In the genomic region with DNA sequence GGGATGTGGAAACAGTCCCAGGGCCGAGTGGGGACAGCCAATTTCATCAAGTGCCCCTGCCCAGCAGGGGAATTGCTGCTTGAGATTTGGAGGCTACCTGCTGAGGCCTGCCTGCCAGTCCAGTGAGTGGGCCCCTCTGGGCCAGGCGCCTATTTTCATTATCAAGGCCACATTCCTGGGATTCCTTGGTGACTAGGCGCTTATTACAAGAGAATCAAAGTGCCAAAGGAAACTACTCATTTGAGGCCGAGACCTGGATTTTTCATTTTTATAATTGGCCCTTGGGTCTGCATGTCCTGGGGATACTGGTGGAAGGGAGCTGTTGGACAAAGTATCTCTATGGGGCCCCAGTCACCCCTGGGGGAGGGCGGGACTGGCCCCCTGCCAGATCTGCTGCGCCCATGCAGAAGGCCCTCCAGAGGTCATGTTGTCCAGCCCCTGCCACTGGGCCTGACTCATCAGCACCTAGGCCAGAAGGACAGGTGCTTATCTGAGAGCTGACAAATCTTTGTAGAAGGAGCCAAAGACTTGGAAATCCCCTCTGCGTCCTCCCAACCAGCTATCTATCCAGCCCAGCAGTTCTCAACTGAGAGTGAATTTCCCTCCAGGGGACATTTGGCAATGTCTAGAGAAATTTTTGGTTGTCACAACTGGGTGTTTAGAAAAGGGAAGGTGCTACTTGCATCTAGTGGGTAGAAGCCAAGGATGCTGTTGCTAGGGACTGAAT, we compare ENCODE assay signal across 1 cellular context.
TF ChIP-seq lines count a peak whose summit lies in the region.

No MANE protein-coding gene starts in this region.

TF ChIP-seq in K562, 482 proteins besides CTCF, POLR2A, EP300 and RAD21 (continued from another document and continues in another):
- TF ChIP-seq ESRRB (CRISPR knock-in tag; IDR thresholded peaks at IDR 0.05; ENCODE audit: borderline replicate concordance) (no peak), MAFF (IDR thresholded peaks at IDR 0.05; ENCODE audit: low read length) (peak; percentile 37; the same call in 1 of the 2 replicates), PRMT5 (CRISPR knock-in tag; IDR thresholded peaks at IDR 0.05) (no peak), MTA3 (IDR thresholded peaks at IDR 0.05; ENCODE audit: borderline replicate concordance) (0 out of 2 replicates have a peak, but pooled peaks have one; percentile 38), TOE1 (IDR thresholded peaks at IDR 0.05; ENCODE audit: borderline replicate concordance) (0 out of 2 replicates have a peak, but pooled peaks have one; percentile 51), TOE1 (CRISPR knock-in tag; IDR thresholded peaks at IDR 0.05; ENCODE audit: borderline replicate concordance, low read depth) (no peak), RFX5 (IDR thresholded peaks at IDR 0.05; ENCODE audit: low read depth, low read length) (no peak), CREM (IDR thresholded peaks at IDR 0.05; ENCODE audit: low read depth) (peak; percentile 72), PHF8 (IDR thresholded peaks at IDR 0.05; ENCODE audit: borderline replicate concordance, low read length) (no peak), SAP30 (IDR thresholded peaks at IDR 0.05; ENCODE audit: borderline replicate concordance, insufficient read depth, low read depth, low read length, poor library complexity, severe bottlenecking) (no peak), CBFA2T2 (conservative IDR thresholded peaks at IDR 0.05) (peak; percentile 99), SMARCC2 (IDR thresholded peaks at IDR 0.05; ENCODE audit: low read depth) (peak; percentile 96), HMGN3 (IDR thresholded peaks at IDR 0.05; ENCODE audit: borderline replicate concordance, extremely low read depth, insufficient read length, low read depth, low read length) (peak; percentile 97), HDAC3 (IDR thresholded peaks at IDR 0.05; ENCODE audit: borderline replicate concordance, partially characterized antibody) (peak; percentile 93), SMARCA5 (IDR thresholded peaks at IDR 0.05) (no peak), SOX6 (IDR thresholded peaks at IDR 0.05) (peak; percentile 91), HMG20A (CRISPR knock-in tag; conservative IDR thresholded peaks at IDR 0.05) (no peak), MAZ (CRISPR knock-in tag; conservative IDR thresholded peaks at IDR 0.05 in 1 of 2, IDR thresholded peaks at IDR 0.05 in 1 of 2) (peak; percentile 56 to 67; a peak in 3 of 4 replicates), MCM3 (IDR thresholded peaks at IDR 0.05) (no peak), HDAC2 (IDR thresholded peaks at IDR 0.05) (peak; percentile 99), TARDBP (IDR thresholded peaks at IDR 0.05) (peak; percentile 73; the same call in 1 of the 2 replicates), SUPT5H (IDR thresholded peaks at IDR 0.05) (no peak), LEF1 (IDR thresholded peaks at IDR 0.05) (peak; percentile 50; the same call in 1 of the 2 replicates), JUN (IDR thresholded peaks at IDR 0.05; ENCODE audit: borderline replicate concordance, low read depth, low read length) (peak; percentile 95), JUN (CRISPR knock-in tag; IDR thresholded peaks at IDR 0.05; ENCODE audit: borderline replicate concordance) (no peak; the same call in 1 of the 2 replicates), NFIC (IDR thresholded peaks at IDR 0.05) (peak; percentile 99), U2AF1 (optimal IDR thresholded peaks at IDR 0.05; ENCODE audit: low read depth, low read length) (no peak), ZNF324 (CRISPR knock-in tag; IDR thresholded peaks at IDR 0.05) (no peak), CC2D1A (IDR thresholded peaks at IDR 0.05) (peak; percentile 92; the same call in 1 of the 2 replicates), SP1 (CRISPR knock-in tag; IDR thresholded peaks at IDR 0.05) (peak; percentile 74; the same call in 1 of the 2 replicates), ATF7 (IDR thresholded peaks at IDR 0.05) (peak; percentile 68; the same call in 1 of the 2 replicates), TEAD1 (CRISPR knock-in tag; IDR thresholded peaks at IDR 0.05) (peak in 1 of 2 experiments; percentile 99; a peak in 3 of 4 replicates), PTBP1 (IDR thresholded peaks at IDR 0.05; ENCODE audit: low read depth, low read length) (0 out of 2 replicates have a peak, but pooled peaks have one; percentile 52), ZKSCAN8 (CRISPR knock-in tag; IDR thresholded peaks at IDR 0.05) (peak; percentile 67; the same call in 1 of the 2 replicates), KDM2B (CRISPR knock-in tag; IDR thresholded peaks at IDR 0.05) (no peak), PURB (CRISPR knock-in tag; IDR thresholded peaks at IDR 0.05; ENCODE audit: low read depth) (no peak), NRF1 (conservative IDR thresholded peaks at IDR 0.05 in 1 of 2, IDR thresholded peaks at IDR 0.05 in 1 of 2) (0 out of 4 replicates have a peak, but pooled peaks of 1 of the 2 experiments have one; percentile 17), YBX1 (IDR thresholded peaks at IDR 0.05) (no peak), ZBTB7A (IDR thresholded peaks at IDR 0.05; ENCODE audit: borderline replicate concordance, control insufficient read depth, low read depth, low read length) (peak; percentile 75), SMAD3 (CRISPR knock-in tag; conservative IDR thresholded peaks at IDR 0.05) (peak; percentile 74; the same call in 1 of the 2 replicates), CAMTA2 (CRISPR knock-in tag; conservative IDR thresholded peaks at IDR 0.05) (no peak), CHD4 (IDR thresholded peaks at IDR 0.05; ENCODE audit: insufficient read depth, insufficient replicate concordance, low read depth, low read length, poor library complexity, severe bottlenecking) (no peak), ZNF197 (CRISPR knock-in tag; IDR thresholded peaks at IDR 0.05; ENCODE audit: low read depth) (peak; percentile 31; the same call in 1 of the 2 replicates), KHSRP (IDR thresholded peaks at IDR 0.05) (peak; percentile 62), NCOA2 (IDR thresholded peaks at IDR 0.05; ENCODE audit: partially characterized antibody in 2 of 2) (peak; percentile 63 to 82)
- TF ChIP-seq, protein P1, sequence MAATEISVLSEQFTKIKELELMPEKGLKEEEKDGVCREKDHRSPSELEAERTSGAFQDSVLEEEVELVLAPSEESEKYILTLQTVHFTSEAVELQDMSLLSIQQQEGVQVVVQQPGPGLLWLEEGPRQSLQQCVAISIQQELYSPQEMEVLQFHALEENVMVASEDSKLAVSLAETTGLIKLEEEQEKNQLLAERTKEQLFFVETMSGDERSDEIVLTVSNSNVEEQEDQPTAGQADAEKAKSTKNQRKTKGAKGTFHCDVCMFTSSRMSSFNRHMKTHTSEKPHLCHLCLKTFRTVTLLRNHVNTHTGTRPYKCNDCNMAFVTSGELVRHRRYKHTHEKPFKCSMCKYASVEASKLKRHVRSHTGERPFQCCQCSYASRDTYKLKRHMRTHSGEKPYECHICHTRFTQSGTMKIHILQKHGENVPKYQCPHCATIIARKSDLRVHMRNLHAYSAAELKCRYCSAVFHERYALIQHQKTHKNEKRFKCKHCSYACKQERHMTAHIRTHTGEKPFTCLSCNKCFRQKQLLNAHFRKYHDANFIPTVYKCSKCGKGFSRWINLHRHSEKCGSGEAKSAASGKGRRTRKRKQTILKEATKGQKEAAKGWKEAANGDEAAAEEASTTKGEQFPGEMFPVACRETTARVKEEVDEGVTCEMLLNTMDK (IDR thresholded peaks at IDR 0.05; ENCODE audit: borderline replicate concordance, insufficient read depth, low read depth, low read length, poor library complexity, severe bottlenecking) = no peak
- TF ChIP-seq, protein P2, sequence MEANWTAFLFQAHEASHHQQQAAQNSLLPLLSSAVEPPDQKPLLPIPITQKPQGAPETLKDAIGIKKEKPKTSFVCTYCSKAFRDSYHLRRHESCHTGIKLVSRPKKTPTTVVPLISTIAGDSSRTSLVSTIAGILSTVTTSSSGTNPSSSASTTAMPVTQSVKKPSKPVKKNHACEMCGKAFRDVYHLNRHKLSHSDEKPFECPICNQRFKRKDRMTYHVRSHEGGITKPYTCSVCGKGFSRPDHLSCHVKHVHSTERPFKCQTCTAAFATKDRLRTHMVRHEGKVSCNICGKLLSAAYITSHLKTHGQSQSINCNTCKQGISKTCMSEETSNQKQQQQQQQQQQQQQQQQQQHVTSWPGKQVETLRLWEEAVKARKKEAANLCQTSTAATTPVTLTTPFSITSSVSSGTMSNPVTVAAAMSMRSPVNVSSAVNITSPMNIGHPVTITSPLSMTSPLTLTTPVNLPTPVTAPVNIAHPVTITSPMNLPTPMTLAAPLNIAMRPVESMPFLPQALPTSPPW (CRISPR knock-in tag; IDR thresholded peaks at IDR 0.05) = peak; percentile 82
- TF ChIP-seq, protein P3, sequence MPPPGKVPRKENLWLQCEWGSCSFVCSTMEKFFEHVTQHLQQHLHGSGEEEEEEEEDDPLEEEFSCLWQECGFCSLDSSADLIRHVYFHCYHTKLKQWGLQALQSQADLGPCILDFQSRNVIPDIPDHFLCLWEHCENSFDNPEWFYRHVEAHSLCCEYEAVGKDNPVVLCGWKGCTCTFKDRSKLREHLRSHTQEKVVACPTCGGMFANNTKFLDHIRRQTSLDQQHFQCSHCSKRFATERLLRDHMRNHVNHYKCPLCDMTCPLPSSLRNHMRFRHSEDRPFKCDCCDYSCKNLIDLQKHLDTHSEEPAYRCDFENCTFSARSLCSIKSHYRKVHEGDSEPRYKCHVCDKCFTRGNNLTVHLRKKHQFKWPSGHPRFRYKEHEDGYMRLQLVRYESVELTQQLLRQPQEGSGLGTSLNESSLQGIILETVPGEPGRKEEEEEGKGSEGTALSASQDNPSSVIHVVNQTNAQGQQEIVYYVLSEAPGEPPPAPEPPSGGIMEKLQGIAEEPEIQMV (tag; conservative IDR thresholded peaks at IDR 0.05; ENCODE audit: low read depth) = peak; percentile 61; the same call in 1 of the 2 replicates
- TF ChIP-seq, protein P4, sequence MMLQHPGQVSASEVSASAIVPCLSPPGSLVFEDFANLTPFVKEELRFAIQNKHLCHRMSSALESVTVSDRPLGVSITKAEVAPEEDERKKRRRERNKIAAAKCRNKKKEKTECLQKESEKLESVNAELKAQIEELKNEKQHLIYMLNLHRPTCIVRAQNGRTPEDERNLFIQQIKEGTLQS (IDR thresholded peaks at IDR 0.05) = peak; percentile 94
- TF ChIP-seq, protein P4 (CRISPR knock-in tag; conservative IDR thresholded peaks at IDR 0.05) = peak; percentile 97
- TF ChIP-seq, protein P5, sequence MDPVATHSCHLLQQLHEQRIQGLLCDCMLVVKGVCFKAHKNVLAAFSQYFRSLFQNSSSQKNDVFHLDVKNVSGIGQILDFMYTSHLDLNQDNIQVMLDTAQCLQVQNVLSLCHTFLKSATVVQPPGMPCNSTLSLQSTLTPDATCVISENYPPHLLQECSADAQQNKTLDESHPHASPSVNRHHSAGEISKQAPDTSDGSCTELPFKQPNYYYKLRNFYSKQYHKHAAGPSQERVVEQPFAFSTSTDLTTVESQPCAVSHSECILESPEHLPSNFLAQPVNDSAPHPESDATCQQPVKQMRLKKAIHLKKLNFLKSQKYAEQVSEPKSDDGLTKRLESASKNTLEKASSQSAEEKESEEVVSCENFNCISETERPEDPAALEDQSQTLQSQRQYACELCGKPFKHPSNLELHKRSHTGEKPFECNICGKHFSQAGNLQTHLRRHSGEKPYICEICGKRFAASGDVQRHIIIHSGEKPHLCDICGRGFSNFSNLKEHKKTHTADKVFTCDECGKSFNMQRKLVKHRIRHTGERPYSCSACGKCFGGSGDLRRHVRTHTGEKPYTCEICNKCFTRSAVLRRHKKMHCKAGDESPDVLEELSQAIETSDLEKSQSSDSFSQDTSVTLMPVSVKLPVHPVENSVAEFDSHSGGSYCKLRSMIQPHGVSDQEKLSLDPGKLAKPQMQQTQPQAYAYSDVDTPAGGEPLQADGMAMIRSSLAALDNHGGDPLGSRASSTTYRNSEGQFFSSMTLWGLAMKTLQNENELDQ (CRISPR knock-in tag; IDR thresholded peaks at IDR 0.05; ENCODE audit: borderline replicate concordance) = no peak
- TF ChIP-seq, protein P6, sequence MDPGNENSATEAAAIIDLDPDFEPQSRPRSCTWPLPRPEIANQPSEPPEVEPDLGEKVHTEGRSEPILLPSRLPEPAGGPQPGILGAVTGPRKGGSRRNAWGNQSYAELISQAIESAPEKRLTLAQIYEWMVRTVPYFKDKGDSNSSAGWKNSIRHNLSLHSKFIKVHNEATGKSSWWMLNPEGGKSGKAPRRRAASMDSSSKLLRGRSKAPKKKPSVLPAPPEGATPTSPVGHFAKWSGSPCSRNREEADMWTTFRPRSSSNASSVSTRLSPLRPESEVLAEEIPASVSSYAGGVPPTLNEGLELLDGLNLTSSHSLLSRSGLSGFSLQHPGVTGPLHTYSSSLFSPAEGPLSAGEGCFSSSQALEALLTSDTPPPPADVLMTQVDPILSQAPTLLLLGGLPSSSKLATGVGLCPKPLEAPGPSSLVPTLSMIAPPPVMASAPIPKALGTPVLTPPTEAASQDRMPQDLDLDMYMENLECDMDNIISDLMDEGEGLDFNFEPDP (CRISPR knock-in tag; IDR thresholded peaks at IDR 0.05) = no peak
- TF ChIP-seq, protein P7, sequence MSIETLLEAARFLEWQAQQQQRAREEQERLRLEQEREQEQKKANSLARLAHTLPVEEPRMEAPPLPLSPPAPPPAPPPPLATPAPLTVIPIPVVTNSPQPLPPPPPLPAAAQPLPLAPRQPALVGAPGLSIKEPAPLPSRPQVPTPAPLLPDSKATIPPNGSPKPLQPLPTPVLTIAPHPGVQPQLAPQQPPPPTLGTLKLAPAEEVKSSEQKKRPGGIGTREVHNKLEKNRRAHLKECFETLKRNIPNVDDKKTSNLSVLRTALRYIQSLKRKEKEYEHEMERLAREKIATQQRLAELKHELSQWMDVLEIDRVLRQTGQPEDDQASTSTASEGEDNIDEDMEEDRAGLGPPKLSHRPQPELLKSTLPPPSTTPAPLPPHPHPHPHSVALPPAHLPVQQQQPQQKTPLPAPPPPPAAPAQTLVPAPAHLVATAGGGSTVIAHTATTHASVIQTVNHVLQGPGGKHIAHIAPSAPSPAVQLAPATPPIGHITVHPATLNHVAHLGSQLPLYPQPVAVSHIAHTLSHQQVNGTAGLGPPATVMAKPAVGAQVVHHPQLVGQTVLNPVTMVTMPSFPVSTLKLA (conservative IDR thresholded peaks at IDR 0.05) = peak in 1 of 2 experiments; percentile 76; a peak in 2 of 4 replicates
- TF ChIP-seq, protein P8, sequence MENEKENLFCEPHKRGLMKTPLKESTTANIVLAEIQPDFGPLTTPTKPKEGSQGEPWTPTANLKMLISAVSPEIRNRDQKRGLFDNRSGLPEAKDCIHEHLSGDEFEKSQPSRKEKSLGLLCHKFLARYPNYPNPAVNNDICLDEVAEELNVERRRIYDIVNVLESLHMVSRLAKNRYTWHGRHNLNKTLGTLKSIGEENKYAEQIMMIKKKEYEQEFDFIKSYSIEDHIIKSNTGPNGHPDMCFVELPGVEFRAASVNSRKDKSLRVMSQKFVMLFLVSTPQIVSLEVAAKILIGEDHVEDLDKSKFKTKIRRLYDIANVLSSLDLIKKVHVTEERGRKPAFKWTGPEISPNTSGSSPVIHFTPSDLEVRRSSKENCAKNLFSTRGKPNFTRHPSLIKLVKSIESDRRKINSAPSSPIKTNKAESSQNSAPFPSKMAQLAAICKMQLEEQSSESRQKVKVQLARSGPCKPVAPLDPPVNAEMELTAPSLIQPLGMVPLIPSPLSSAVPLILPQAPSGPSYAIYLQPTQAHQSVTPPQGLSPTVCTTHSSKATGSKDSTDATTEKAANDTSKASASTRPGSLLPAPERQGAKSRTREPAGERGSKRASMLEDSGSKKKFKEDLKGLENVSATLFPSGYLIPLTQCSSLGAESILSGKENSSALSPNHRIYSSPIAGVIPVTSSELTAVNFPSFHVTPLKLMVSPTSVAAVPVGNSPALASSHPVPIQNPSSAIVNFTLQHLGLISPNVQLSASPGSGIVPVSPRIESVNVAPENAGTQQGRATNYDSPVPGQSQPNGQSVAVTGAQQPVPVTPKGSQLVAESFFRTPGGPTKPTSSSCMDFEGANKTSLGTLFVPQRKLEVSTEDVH (IDR thresholded peaks at IDR 0.05; ENCODE audit: low read depth, partially characterized antibody) = no peak
